Comparison of ENCODE assay signal across 7 cellular contexts in genomic region chr14:95361373-95362179, GRCh38. TPM values are rescaled to one million over a fixed set of nuclear protein-coding genes. Genes with fewer than 3 reads are reported as not detected.
A peak's percentile ranks its signal among the peaks of the same experiment; 100 is the strongest.
DNase-seq lines count a peak whose midpoint lies in the region; ATAC-seq and TF ChIP-seq lines count a peak whose summit lies in the region.

No MANE protein-coding gene starts in this region.

- 28% methylated on average over 20 of the region's 20 CpGs for WGBS in right cardiac atrium

- no peak overlapping the region for H3K27ac ChIP-seq in right cardiac atrium (ENCODE audit: low read length)

- DNase-seq in GM13976 (ENCODE audit: low spot score), result peak; percentile 78
- DNase-seq in LHCN-M2 (ENCODE audit: low read depth), result peak; percentile 26
- peak; percentile 15 for DNase-seq in activated T-helper 9 cell treated with anti-CD3 and anti-CD28 coated beads, Interleukin-2, amount 50 U/mL, for 16 hours (ENCODE audit: low read depth)
- DNase-seq in right cardiac atrium, result peak in 2 of 3 donors; percentile 35 to 71
- DNase-seq in stimulated activated CD4-positive, alpha-beta T cell treated with anti-CD3 and anti-CD28 coated beads, Interleukin-12 subunit alpha, Interleukin-12 subunit beta, amount 100 ng/mL, for 4 hours, result peak; percentile 31
- DNase-seq in NCI-H187 treated with DMSO at 0.1 percent for 48 hours (lab: John Stamatoyannopoulos, UW), result no peak
- DNase-seq in epidermal melanocyte (ENCODE audit: insufficient read length, low spot score), result no peak

- ATAC-seq in right cardiac atrium, result peak; percentile 34 to 56

- H3K4me3 ChIP-seq in right cardiac atrium (ENCODE audit: low read length), result no peak overlapping the region

- peaks cover 5% of the 10 kb centered on the region for H3K4me1 ChIP-seq in right cardiac atrium (ENCODE audit: control insufficient read depth, insufficient read depth, low read length)

- intact Hi-C loops in right cardiac atrium (cut with DNase I), result no loop called here

- H3K9me3 ChIP-seq in right cardiac atrium (ENCODE audit: control insufficient read depth, low read length), result no peaks in the 10 kb centered on the region

- in situ Hi-C loops in GM13976 (cut with MboI; ENCODE audit: low sequenced_read_pairs, unreplicated experiment), result no loop called here

- no peaks in the 10 kb centered on the region for H3K27me3 ChIP-seq in right cardiac atrium (ENCODE audit: control insufficient read depth, insufficient read depth)

- peak; percentile 52 for TF ChIP-seq CTCF in GM13976 (IDR thresholded peaks at IDR 0.05; ENCODE audit: borderline replicate concordance, control extremely low read depth, extremely low read depth, insufficient read depth, missing control alignments)

RNA-seq across cellular contexts. Expression of gene CLMN, which starts 41.9 kb away (rescaled TPM):
- total RNA-seq in LHCN-M2 (2014; rRNA removed) (3.1 and 3.6 TPM in 2 replicates), right cardiac atrium (1 to 10 TPM; 6.4 to 9.1 (median 7.4) TPM)
- polyA plus RNA-seq in LHCN-M2 (2012), result 2.6 TPM
- 3.1 TPM for polyA plus RNA-seq in right cardiac atrium

Comparison
In these comparisons a context has a peak if more than half of its experiments do, and no peak if none do; other contexts are left out.
1. DNase-seq: peak in GM13976 (single experiment), LHCN-M2 (single experiment), activated T-helper 9 cell treated with anti-CD3 and anti-CD28 coated beads, Interleukin-2, amount 50 U/mL, for 16 hours (single experiment), right cardiac atrium (2 of 3) and stimulated activated CD4-positive, alpha-beta T cell treated with anti-CD3 and anti-CD28 coated beads, Interleukin-12 subunit alpha, Interleukin-12 subunit beta, amount 100 ng/mL, for 4 hours (single experiment); none in NCI-H187 treated with DMSO at 0.1 percent for 48 hours (single experiment) and epidermal melanocyte (single experiment).